ENCODE assay signal across 9 cellular contexts in the genomic region with DNA sequence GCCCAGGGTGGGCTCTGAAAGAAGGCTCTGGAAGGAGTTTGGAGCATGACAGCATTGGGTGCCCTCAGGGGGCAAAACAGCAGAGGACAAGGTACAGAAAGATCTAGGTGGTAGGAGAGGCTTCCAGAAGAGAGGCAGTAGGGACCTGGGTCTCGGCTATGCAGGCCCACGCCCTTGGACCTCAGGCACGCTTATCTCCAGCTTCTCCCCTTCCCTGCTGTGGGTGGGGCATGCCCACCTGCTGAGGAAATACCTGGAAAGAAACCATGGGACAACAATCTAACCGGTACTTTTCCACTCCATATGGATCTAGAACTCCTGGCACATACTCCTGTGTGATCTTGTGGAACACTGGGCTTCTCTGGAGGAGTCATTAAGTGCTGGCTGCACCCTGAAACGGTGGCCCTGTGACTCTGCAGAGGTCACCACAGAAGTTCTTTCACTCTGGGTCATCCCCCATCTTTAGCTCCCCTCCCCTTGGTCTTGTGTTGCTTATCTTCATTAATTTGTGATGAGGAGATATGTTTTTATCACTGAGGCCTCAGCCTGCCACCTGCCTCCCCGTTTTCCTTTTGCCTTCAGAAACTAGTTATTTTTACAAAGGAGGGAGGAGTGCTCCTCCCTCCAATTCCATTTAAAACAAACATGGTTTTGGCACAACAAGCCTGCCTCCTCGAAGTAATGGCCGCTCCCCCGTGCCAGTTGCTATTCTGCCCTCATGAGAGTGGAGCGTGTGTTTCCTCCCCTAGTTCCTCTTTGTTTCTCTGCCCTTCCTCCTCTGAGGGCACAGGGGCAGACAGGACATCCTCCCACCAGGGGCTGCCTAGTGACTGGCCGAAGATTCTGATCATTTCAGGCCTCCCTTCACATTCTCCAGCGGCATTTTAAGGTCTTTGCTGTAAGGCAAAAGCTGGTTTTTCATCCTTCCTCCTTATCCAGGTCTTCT.
DNase-seq lines count a peak whose midpoint lies in the region; ATAC-seq, FAIRE-seq and TF ChIP-seq lines count a peak whose summit lies in the region.
"Had no signal": no experiment of that assay in that cellular context is flagged by ENCODE, and none has a peak within 500 bp of the region (broad histone marks: within the 10 kb centered on the region; RNA-seq: fewer than 3 reads in every experiment).

No MANE protein-coding gene starts in this region.

- POLR2A ChIA-PET in GM12878 (lab: Charles Lee), result no interaction called here

- DNase-seq in Calu3 (no peak), MV-4-11 (lab: John Stamatoyannopoulos, UW) (peak; percentile 61), GM12878 (ENCODE audit: low read depth, low spot score) (no peak), natural killer cell (no peak), suprapubic skin (ENCODE audit: low spot score in 2 of 2) (no peak), GM10266 (ENCODE audit: extremely low spot score) (no peak)

- 37% methylated on average over 12 of the region's 12 CpGs for WGBS in GM12878 (ENCODE audit: insufficient coverage, insufficient replicate concordance, low lambda C conversion rate, missing lambda C conversion rate)
- 57% methylated on average over 12 of the region's 12 CpGs for WGBS in suprapubic skin

- no peak overlapping the region for H3K4me2 ChIP-seq in GM12878 (ENCODE audit: control insufficient read depth, insufficient read depth)

- H3K9me3 ChIP-seq in GM12878 (replicated peaks; ENCODE audit: control insufficient read depth, insufficient read depth, low read length) (peaks cover 11% of the 10 kb centered on the region; the same call in 2 of the 3 replicates), suprapubic skin (no peaks in the 10 kb centered on the region)
- H3K9me3 ChIP-seq: prostate gland had no signal

- intact Hi-C loops in Calu3 (cut with micrococcal nuclease; ENCODE audit: unreplicated experiment) (no loop called here), GM12878 (cut with micrococcal nuclease; ENCODE audit: unreplicated experiment) (no loop called here), natural killer cell (cut with micrococcal nuclease) (no loop called here)

- TF ChIP-seq EP300 in GM12878 (IDR thresholded peaks at IDR 0.05; ENCODE audit: borderline replicate concordance in 1 of 2, control insufficient read depth in 1 of 2, low read depth in 2 of 2, low read length in 2 of 2), result no peak
- TF ChIP-seq EP300 in suprapubic skin (IDR thresholded peaks at IDR 0.05), result no peak

- FAIRE-seq in GM12878 (lab: Jason Lieb, UNC), result no peak

- H3K4me3 Mint-ChIP-seq in Calu3 (ENCODE audit: low read depth, unreplicated experiment) (no peak overlapping the region), natural killer cell (no peak overlapping the region)

- no TSS peak for BruUV-seq in Calu3 (replicated peaks; lab: Mats Ljungman, UMichigan)
- no TSS peak for BruUV-seq in GM12878 (replicated peaks; lab: Mats Ljungman, UMichigan)

- in situ Hi-C loops in GM12878 (cut with MboI), result no loop called here

- H3K4me1 ChIP-seq in GM12878 (ENCODE audit: control insufficient read depth, insufficient read depth, low read length) (no peaks in the 10 kb centered on the region), suprapubic skin (no peaks in the 10 kb centered on the region)
- H3K4me1 ChIP-seq: prostate gland had no signal

- H3K27ac Mint-ChIP-seq in Calu3 (ENCODE audit: unreplicated experiment) (peak overlapping the region; percentile 60), natural killer cell (peak overlapping the region; percentile 82 to 86)

- H3K9me3 Mint-ChIP-seq in Calu3 (ENCODE audit: low read depth, unreplicated experiment) (no peaks in the 10 kb centered on the region), natural killer cell (peaks cover 0 to 2% of the 10 kb centered on the region in 2 donors)

- TF ChIP-seq POLR2A in GM12878 (IDR thresholded peaks at IDR 0.05; ENCODE audit: low read depth, low read length), result no peak
- TF ChIP-seq POLR2A in suprapubic skin (IDR thresholded peaks at IDR 0.05), result no peak

- H3K27me3 Mint-ChIP-seq in Calu3 (ENCODE audit: unreplicated experiment) (peaks cover 19% of the 10 kb centered on the region), natural killer cell (ENCODE audit: low read depth in 2 of 2) (no peaks in the 10 kb centered on the region)

- H3K36me3 ChIP-seq in GM12878 (ENCODE audit: control insufficient read depth in 2 of 2, insufficient read depth in 2 of 2, low read length in 1 of 2) (no peaks in the 10 kb centered on the region), suprapubic skin (no peaks in the 10 kb centered on the region)
- H3K36me3 ChIP-seq: prostate gland had no signal

- CTCF ChIA-PET in Calu3 (lab: Charles Lee), result no interaction called here
- CTCF ChIA-PET in GM12878 (lab: Yijun Ruan, JAX), result interaction anchor here (1.1 kb wide), 1 partner anchor 24 kb away, joined by 3 read pairs; no protein-coding TSS in a partner anchor

- SMC1A ChIA-PET in GM12878 (lab: Charles Lee; ENCODE audit: uncharacterized antibody, unreplicated experiment), result interaction anchor here (0.6 kb wide), 1 partner anchor 22 kb away, joined by 3 read pairs; no protein-coding TSS in a partner anchor

- H4K20me1 ChIP-seq in GM12878 (ENCODE audit: control insufficient read depth, insufficient read depth), result no peaks in the 10 kb centered on the region

- H3K27ac ChIP-seq in GM12878 (ENCODE audit: control insufficient read depth, insufficient read depth) (no peak overlapping the region), suprapubic skin (no peak overlapping the region)
- H3K27ac ChIP-seq: prostate gland had no signal

- peak overlapping the region; percentile 33 for H2AFZ ChIP-seq in GM12878 (ENCODE audit: control insufficient read depth, low read depth, low read length)

- TF ChIP-seq RAD21 in GM12878 (IDR thresholded peaks at IDR 0.05; ENCODE audit: insufficient read depth, low read depth, low read length), result no peak

- H3K27me3 ChIP-seq in GM12878 (replicated peaks in 1 of 2; ENCODE audit: control insufficient read depth in 2 of 2, insufficient read depth in 2 of 2, low read length in 1 of 2) (no peaks in the 10 kb centered on the region), suprapubic skin (no peaks in the 10 kb centered on the region)

- ATAC-seq in GM12878, result no peak
- ATAC-seq in natural killer cell, result peak; percentile 52 to 79 (median 73)
- no peak for ATAC-seq in HG03108 (IDR thresholded peaks at IDR 0.05; ENCODE audit: unreplicated experiment)
- no peak for ATAC-seq in HG03025 (IDR thresholded peaks at IDR 0.05; ENCODE audit: low FRiP score, unreplicated experiment)

- RAD21 ChIA-PET in GM12878 (lab: Charles Lee; ENCODE audit: unreplicated experiment), result no interaction called here

- H3K79me2 ChIP-seq in GM12878 (ENCODE audit: control insufficient read depth, insufficient read depth, low read length), result no peaks in the 10 kb centered on the region

- no peaks in the 10 kb centered on the region for H3K36me3 Mint-ChIP-seq in Calu3 (ENCODE audit: insufficient read depth, unreplicated experiment)
- H3K36me3 Mint-ChIP-seq in natural killer cell, result peaks cover 8% of the 10 kb centered on the region

- TF ChIP-seq CTCF in Calu3 (IDR thresholded peaks at IDR 0.05; ENCODE audit: unreplicated experiment), result no peak
- TF ChIP-seq CTCF in GM12878 (IDR thresholded peaks at IDR 0.05 in 2 of 3, conservative IDR thresholded peaks at IDR 0.05 in 1 of 3; ENCODE audit: control insufficient read depth in 2 of 3, extremely low read depth in 1 of 3, insufficient read depth in 1 of 3, low read depth in 3 of 3, low read length in 3 of 3), result no peak
- TF ChIP-seq CTCF in natural killer cell (IDR thresholded peaks at IDR 0.05), result no peak
- no peak for TF ChIP-seq CTCF in suprapubic skin (IDR thresholded peaks at IDR 0.05)
- TF ChIP-seq CTCF in GM10266 (IDR thresholded peaks at IDR 0.05; ENCODE audit: control insufficient read depth, insufficient read depth, low read depth, missing control alignments), result no peak

- H3K4me1 Mint-ChIP-seq in Calu3 (ENCODE audit: low read depth, unreplicated experiment), result no peaks in the 10 kb centered on the region
- H3K4me1 Mint-ChIP-seq in natural killer cell, result peaks cover 35 to 40% of the 10 kb centered on the region in 2 donors

- no peak overlapping the region for H3K9ac ChIP-seq in GM12878 (ENCODE audit: control insufficient read depth, insufficient read depth, low read length)

- H3K4me3 ChIP-seq in GM12878, result no peak overlapping the region
- H3K4me3 ChIP-seq in suprapubic skin, result no peak overlapping the region
- H3K4me3 ChIP-seq: prostate gland had no signal

TF ChIP-seq in GM12878, 131 proteins besides CTCF, POLR2A, EP300 and RAD21 (continues in another document):
- TF ChIP-seq CBX3 (IDR thresholded peaks at IDR 0.05; ENCODE audit: borderline replicate concordance, low read depth), result no peak
- TF ChIP-seq, protein P1, sequence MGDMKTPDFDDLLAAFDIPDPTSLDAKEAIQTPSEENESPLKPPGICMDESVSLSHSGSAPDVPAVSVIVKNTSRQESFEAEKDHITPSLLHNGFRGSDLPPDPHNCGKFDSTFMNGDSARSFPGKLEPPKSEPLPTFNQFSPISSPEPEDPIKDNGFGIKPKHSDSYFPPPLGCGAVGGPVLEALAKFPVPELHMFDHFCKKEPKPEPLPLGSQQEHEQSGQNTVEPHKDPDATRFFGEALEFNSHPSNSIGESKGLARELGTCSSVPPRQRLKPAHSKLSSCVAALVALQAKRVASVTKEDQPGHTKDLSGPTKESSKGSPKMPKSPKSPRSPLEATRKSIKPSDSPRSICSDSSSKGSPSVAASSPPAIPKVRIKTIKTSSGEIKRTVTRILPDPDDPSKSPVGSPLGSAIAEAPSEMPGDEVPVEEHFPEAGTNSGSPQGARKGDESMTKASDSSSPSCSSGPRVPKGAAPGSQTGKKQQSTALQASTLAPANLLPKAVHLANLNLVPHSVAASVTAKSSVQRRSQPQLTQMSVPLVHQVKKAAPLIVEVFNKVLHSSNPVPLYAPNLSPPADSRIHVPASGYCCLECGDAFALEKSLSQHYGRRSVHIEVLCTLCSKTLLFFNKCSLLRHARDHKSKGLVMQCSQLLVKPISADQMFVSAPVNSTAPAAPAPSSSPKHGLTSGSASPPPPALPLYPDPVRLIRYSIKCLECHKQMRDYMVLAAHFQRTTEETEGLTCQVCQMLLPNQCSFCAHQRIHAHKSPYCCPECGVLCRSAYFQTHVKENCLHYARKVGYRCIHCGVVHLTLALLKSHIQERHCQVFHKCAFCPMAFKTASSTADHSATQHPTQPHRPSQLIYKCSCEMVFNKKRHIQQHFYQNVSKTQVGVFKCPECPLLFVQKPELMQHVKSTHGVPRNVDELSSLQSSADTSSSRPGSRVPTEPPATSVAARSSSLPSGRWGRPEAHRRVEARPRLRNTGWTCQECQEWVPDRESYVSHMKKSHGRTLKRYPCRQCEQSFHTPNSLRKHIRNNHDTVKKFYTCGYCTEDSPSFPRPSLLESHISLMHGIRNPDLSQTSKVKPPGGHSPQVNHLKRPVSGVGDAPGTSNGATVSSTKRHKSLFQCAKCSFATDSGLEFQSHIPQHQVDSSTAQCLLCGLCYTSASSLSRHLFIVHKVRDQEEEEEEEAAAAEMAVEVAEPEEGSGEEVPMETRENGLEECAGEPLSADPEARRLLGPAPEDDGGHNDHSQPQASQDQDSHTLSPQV (IDR thresholded peaks at IDR 0.05), result no peak

Comparison
In these comparisons a context has a peak if more than half of its experiments do, and no peak if none do; other contexts are left out.
1. ATAC-seq: peak in natural killer cell (3 of 3); none in GM12878 (single experiment), HG03108 (single experiment) and HG03025 (single experiment).